ENCODE assay signal across 10 cellular contexts in genomic region chr7:138338361-138338760, GRCh38.
DNase-seq lines count a peak whose midpoint lies in the region.
"Had no signal": no experiment of that assay in that cellular context is flagged by ENCODE, and none has a peak within 500 bp of the region (broad histone marks: within the 10 kb centered on the region; RNA-seq: fewer than 3 reads in every experiment).

No MANE protein-coding gene starts in this region.

- H3K79me1 ChIP-seq in mesenchymal stem cell (replicated peaks; ENCODE audit: low read length, poor library complexity, severe bottlenecking): no peaks in the 10 kb centered on the region

- H2BK12ac ChIP-seq in mesenchymal stem cell (ENCODE audit: low read length in 2 of 2): no peak overlapping the region

- H3K9ac ChIP-seq in mesenchymal stem cell (ENCODE audit: low read length): no peak overlapping the region

- no peaks in the 10 kb centered on the region for H3K4me1 ChIP-seq in mesenchymal stem cell (ENCODE audit: control insufficient read depth, insufficient read depth, low read depth, low read length)

- H2AFZ ChIP-seq in mesenchymal stem cell (ENCODE audit: low read depth, low read length): no peak overlapping the region

- H2BK15ac ChIP-seq in mesenchymal stem cell (ENCODE audit: low read depth, poor library complexity, severe bottlenecking): no peak overlapping the region

- no peak overlapping the region for H3K4me2 ChIP-seq in mesenchymal stem cell (ENCODE audit: low read length, poor library complexity, severe bottlenecking)

- peaks cover 45% of the 10 kb centered on the region for H3K9me3 ChIP-seq in mesenchymal stem cell (ENCODE audit: control insufficient read depth, low read length)

- no peak overlapping the region for H2BK120ac ChIP-seq in mesenchymal stem cell (ENCODE audit: low read depth, low read length)

- H3K36me3 ChIP-seq in mesenchymal stem cell (ENCODE audit: control insufficient read depth in 1 of 2, insufficient read depth in 2 of 2, low read depth in 1 of 2, low read length in 2 of 2): no peaks in the 10 kb centered on the region

- no peak overlapping the region for H3K18ac ChIP-seq in mesenchymal stem cell (ENCODE audit: low read depth in 1 of 2, low read length in 2 of 2)

- H2BK5ac ChIP-seq in mesenchymal stem cell (ENCODE audit: low read depth, low read length, poor library complexity, severe bottlenecking): no peak overlapping the region

- H3K23ac ChIP-seq in mesenchymal stem cell (ENCODE audit: low read length in 2 of 2): no peak overlapping the region

- peak overlapping the region; percentile 50 for H3K27ac ChIP-seq in mesenchymal stem cell (ENCODE audit: low read length, poor library complexity, severe bottlenecking)

- no peak overlapping the region for H2AK5ac ChIP-seq in mesenchymal stem cell (ENCODE audit: low read length, severe bottlenecking)

- intact Hi-C loops in posterior cingulate gyrus (cut with DNase I): no loop called here

- no peaks in the 10 kb centered on the region for H3K27me3 ChIP-seq in mesenchymal stem cell (ENCODE audit: control insufficient read depth in 1 of 2, insufficient read depth in 1 of 2, low read length in 2 of 2)

- H4K91ac ChIP-seq in mesenchymal stem cell (ENCODE audit: low read length): no peak overlapping the region

- H3K4me3 ChIP-seq in mesenchymal stem cell (ENCODE audit: insufficient read depth in 1 of 2, low read depth in 1 of 2, low read length in 2 of 2): no peak overlapping the region

- DNase-seq in HT1080 (ENCODE audit: low read depth) (peak; percentile 61), NCI-H446 treated with DMSO at 0.1 percent for 48 hours (lab: John Stamatoyannopoulos, UW) (peak; percentile 94), dermis blood vessel endothelial cell (peak; percentile 89), mesenchymal stem cell (no peak), NOMO-1 treated with DMSO at 0.1 percent for 48 hours (lab: John Stamatoyannopoulos, UW; ENCODE audit: unreplicated experiment) (no peak), posterior cingulate gyrus (no peak), HT-29 (ENCODE audit: low spot score) (no peak), NCI-H774 (lab: John Stamatoyannopoulos, UW) (no peak)
- DNase-seq: activated CD4-positive, alpha-beta T cell treated with anti-CD3 and anti-CD28 coated beads, Interleukin-2, amount 50 U/mL, for 1 hour; NCI-H1436 had no signal

- H4K8ac ChIP-seq in mesenchymal stem cell (ENCODE audit: low read length): no peak overlapping the region

- no peak overlapping the region for H3K14ac ChIP-seq in mesenchymal stem cell (ENCODE audit: low read length in 2 of 2)

- H3K4ac ChIP-seq in mesenchymal stem cell (ENCODE audit: low read depth in 1 of 2, low read length in 2 of 2): no peak overlapping the region

Comparison
In these comparisons a context has a peak if more than half of its experiments do, and no peak if none do; other contexts are left out.
1. DNase-seq: peak in HT1080 (single experiment), NCI-H446 treated with DMSO at 0.1 percent for 48 hours (single experiment) and dermis blood vessel endothelial cell (single experiment); none in mesenchymal stem cell (single experiment), NOMO-1 treated with DMSO at 0.1 percent for 48 hours (single experiment), posterior cingulate gyrus (0 of 10), HT-29 (single experiment) and NCI-H774 (single experiment).